In genomic region chr19:46861691-46862503, GRCh38 we compare ENCODE assay signal across 1 cellular context.
TF ChIP-seq lines count a peak whose summit lies in the region.

No MANE protein-coding gene starts in this region.

TF ChIP-seq in HEK293, 187 proteins besides CTCF, POLR2A, EP300 and RAD21 (continued from another document):
- no peak for TF ChIP-seq ZNF48 (tag by site-specific recombination; IDR thresholded peaks at IDR 0.05)
- TF ChIP-seq ZNF335 (tag by site-specific recombination; conservative IDR thresholded peaks at IDR 0.05) = peak; percentile 39; the same call in 1 of the 2 replicates
- no peak for TF ChIP-seq ZNF140 (tag by site-specific recombination; IDR thresholded peaks at IDR 0.05)
- no peak for TF ChIP-seq ZNF324 (tag by site-specific recombination; IDR thresholded peaks at IDR 0.05)
- peak; percentile 85 for TF ChIP-seq PRDM1 (tag by site-specific recombination; IDR thresholded peaks at IDR 0.05)
- 0 out of 2 replicates have a peak, but pooled peaks have one; percentile 11 for TF ChIP-seq ZBTB8A (tag by site-specific recombination; IDR thresholded peaks at IDR 0.05)
- peak; percentile 10; the same call in 1 of the 2 replicates for TF ChIP-seq KLF9 (tag by site-specific recombination; IDR thresholded peaks at IDR 0.05; ENCODE audit: low read depth)
- TF ChIP-seq ZNF76 (tag by site-specific recombination; IDR thresholded peaks at IDR 0.05; ENCODE audit: borderline replicate concordance, low read depth) = peak; percentile 92
- TF ChIP-seq ZXDB (tag by site-specific recombination; IDR thresholded peaks at IDR 0.05) = peak; percentile 14
- TF ChIP-seq BCL6B (tag by site-specific recombination; IDR thresholded peaks at IDR 0.05) = no peak
- peak; percentile 93 for TF ChIP-seq ZBTB20 (tag by site-specific recombination; IDR thresholded peaks at IDR 0.05)
- TF ChIP-seq ZNF629 (tag by site-specific recombination; IDR thresholded peaks at IDR 0.05) = 0 out of 2 replicates have a peak, but pooled peaks have one; percentile 16
- no peak for TF ChIP-seq ZNF707 (tag by site-specific recombination; IDR thresholded peaks at IDR 0.05)
- no peak for TF ChIP-seq ZNF37A (tag by site-specific recombination; IDR thresholded peaks at IDR 0.05)
- TF ChIP-seq ZBTB11 (tag by site-specific recombination; conservative IDR thresholded peaks at IDR 0.05; ENCODE audit: low read depth) = peak; percentile 9
- peak; percentile 78 for TF ChIP-seq REST (tag by site-specific recombination; IDR thresholded peaks at IDR 0.05)
- TF ChIP-seq BCL11B (tag by site-specific recombination; IDR thresholded peaks at IDR 0.05; ENCODE audit: low read depth) = peak; percentile 57; the same call in 1 of the 2 replicates
- peak; percentile 7; the same call in 1 of the 2 replicates for TF ChIP-seq ZNF398 (tag by site-specific recombination; IDR thresholded peaks at IDR 0.05)
- no peak for TF ChIP-seq ZNF26 (tag by site-specific recombination; IDR thresholded peaks at IDR 0.05)
- TF ChIP-seq PRDM4 (tag by site-specific recombination; IDR thresholded peaks at IDR 0.05) = peak; percentile 14; the same call in 1 of the 2 replicates
- TF ChIP-seq ZNF155 (tag by site-specific recombination; IDR thresholded peaks at IDR 0.05) = no peak
- 0 out of 2 replicates have a peak, but pooled peaks have one; percentile 9 for TF ChIP-seq TSHZ1 (tag by site-specific recombination; IDR thresholded peaks at IDR 0.05; ENCODE audit: borderline replicate concordance)
- TF ChIP-seq ZNF777 (tag by site-specific recombination; IDR thresholded peaks at IDR 0.05; ENCODE audit: borderline replicate concordance) = no peak
- TF ChIP-seq ZBTB48 (tag by site-specific recombination; IDR thresholded peaks at IDR 0.05) = peak; percentile 93
- TF ChIP-seq SCRT2 (tag by site-specific recombination; IDR thresholded peaks at IDR 0.05) = 0 out of 2 replicates have a peak, but pooled peaks have one; percentile 53
- peak; percentile 47; the same call in 1 of the 2 replicates for TF ChIP-seq SCRT1 (tag by site-specific recombination; IDR thresholded peaks at IDR 0.05; ENCODE audit: borderline replicate concordance)
- TF ChIP-seq ZNF274 (IDR thresholded peaks at IDR 0.05; ENCODE audit: low read length) = no peak
- TF ChIP-seq ZNF274 (tag by site-specific recombination; IDR thresholded peaks at IDR 0.05; ENCODE audit: borderline replicate concordance) = no peak
- TF ChIP-seq ZNF692 (tag by site-specific recombination; IDR thresholded peaks at IDR 0.05) = peak; percentile 52
